In the genomic region with DNA sequence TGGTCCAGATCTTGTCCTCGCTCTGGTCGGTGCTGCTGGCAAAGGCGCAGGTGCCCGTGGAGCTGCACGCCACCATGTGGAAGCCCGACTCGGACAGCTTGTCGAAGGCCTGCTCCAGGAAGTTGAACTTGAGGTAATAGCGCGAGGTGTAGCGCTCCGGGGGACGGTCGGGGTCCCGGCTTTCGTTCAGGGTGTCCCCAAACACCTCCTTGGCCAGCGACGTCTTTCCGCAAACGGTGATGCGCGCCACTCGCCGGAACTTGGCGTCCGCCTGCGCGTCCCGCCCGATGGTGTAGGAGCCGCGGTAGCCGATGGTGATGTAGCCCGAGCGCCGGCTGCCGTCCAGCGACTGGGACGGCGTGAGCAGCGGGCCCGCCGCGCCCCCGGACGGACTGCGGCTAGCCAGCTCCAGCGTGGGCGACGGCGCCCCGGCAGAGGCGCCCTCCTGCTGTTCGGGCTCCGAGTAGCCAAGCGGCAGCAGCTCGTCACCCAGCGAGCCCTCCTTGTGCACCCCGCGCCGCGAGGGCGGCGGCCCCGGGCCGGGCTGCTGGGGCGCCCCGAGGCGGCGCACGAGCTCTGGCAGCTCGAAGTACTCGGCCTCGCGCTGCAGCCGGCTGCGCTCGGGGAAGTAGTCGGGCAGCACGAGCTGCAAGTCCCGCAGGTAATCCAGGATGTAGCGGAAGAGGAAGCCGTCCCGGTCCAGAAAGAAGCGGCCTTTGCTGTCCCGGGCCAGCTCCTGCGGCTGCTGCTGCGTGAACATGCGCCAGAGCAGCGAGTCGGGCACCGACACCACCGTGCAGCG, we compare ENCODE assay signal across 8 cellular contexts.
DNase-seq lines count a peak whose midpoint lies in the region; ATAC-seq and TF ChIP-seq lines count a peak whose summit lies in the region.

No MANE protein-coding gene starts in this region.

- H3K4me3 Mint-ChIP-seq in stimulated activated effector memory CD8-positive, alpha-beta T cell treated with anti-CD3 and anti-CD28 coated beads, Interleukin-12 subunit alpha, Interleukin-12 subunit beta, amount 100 ng/mL, for 72 hours, result peak overlapping the region; percentile 68

- TF ChIP-seq CTCF in AG09309 (IDR thresholded peaks at IDR 0.05; ENCODE audit: control insufficient read depth, insufficient read depth, low read depth, low read length, missing control alignments) (peak; percentile 44), epithelial cell of esophagus (IDR thresholded peaks at IDR 0.05; ENCODE audit: insufficient read depth, low read depth, low read length, missing control alignments) (peak; percentile 49)

- H3K27me3 ChIP-seq in mucosa of stomach (ENCODE audit: control insufficient read depth, insufficient read depth, low read length), result peaks cover 31% of the 10 kb centered on the region

- peak overlapping the region; percentile 60 for H3K9ac ChIP-seq in mucosa of stomach (ENCODE audit: low read length)

- no peak overlapping the region for H3K27ac Mint-ChIP-seq in stimulated activated effector memory CD8-positive, alpha-beta T cell treated with anti-CD3 and anti-CD28 coated beads, Interleukin-12 subunit alpha, Interleukin-12 subunit beta, amount 100 ng/mL, for 72 hours

- H3K36me3 ChIP-seq in mucosa of stomach (ENCODE audit: control insufficient read depth, insufficient read depth, low read length), result no peaks in the 10 kb centered on the region

- no peaks in the 10 kb centered on the region for H3K9me3 Mint-ChIP-seq in stimulated activated effector memory CD8-positive, alpha-beta T cell treated with anti-CD3 and anti-CD28 coated beads, Interleukin-12 subunit alpha, Interleukin-12 subunit beta, amount 100 ng/mL, for 72 hours

- peaks cover 9% of the 10 kb centered on the region for H3K4me1 ChIP-seq in mucosa of stomach (ENCODE audit: control insufficient read depth, insufficient read depth, low read length)

- H3K36me3 Mint-ChIP-seq in stimulated activated effector memory CD8-positive, alpha-beta T cell treated with anti-CD3 and anti-CD28 coated beads, Interleukin-12 subunit alpha, Interleukin-12 subunit beta, amount 100 ng/mL, for 72 hours, result no peaks in the 10 kb centered on the region

- peak overlapping the region; percentile 64 for H3K4me3 ChIP-seq in AG09309 (ENCODE audit: control insufficient read depth, low read depth, low read length)
- peak overlapping the region; percentile 67 for H3K4me3 ChIP-seq in epithelial cell of esophagus (ENCODE audit: low read length)
- H3K4me3 ChIP-seq in mucosa of stomach (ENCODE audit: low read length), result peak overlapping the region; percentile 65

- ATAC-seq in GM18868 (IDR thresholded peaks at IDR 0.05; ENCODE audit: unreplicated experiment) (peak; percentile 38), HG03097 (IDR thresholded peaks at IDR 0.05; ENCODE audit: low FRiP score, unreplicated experiment) (peak; percentile 46)
- peak; percentile 76 for ATAC-seq in stimulated activated effector memory CD8-positive, alpha-beta T cell treated with anti-CD3 and anti-CD28 coated beads, Interleukin-12 subunit alpha, Interleukin-12 subunit beta, amount 100 ng/mL, for 72 hours

- H3K9me3 ChIP-seq in mucosa of stomach (ENCODE audit: control insufficient read depth, low read length), result no peaks in the 10 kb centered on the region

- no peak for DNase-seq in AG09309 (ENCODE audit: low read depth)
- DNase-seq in NCI-H774 (lab: John Stamatoyannopoulos, UW), result peak; percentile 9
- DNase-seq in activated CD8-positive, alpha-beta memory T cell treated with anti-CD3 and anti-CD28 coated beads, Interleukin-2, amount 50 U/mL, for 48 hours, result peak; percentile 80
- peak; percentile 80 for DNase-seq in epithelial cell of esophagus (ENCODE audit: low read depth)
- peak; percentile 37 to 71 for DNase-seq in stimulated activated effector memory CD8-positive, alpha-beta T cell treated with anti-CD3 and anti-CD28 coated beads, Interleukin-12 subunit alpha, Interleukin-12 subunit beta, amount 100 ng/mL, for 72 hours (ENCODE audit: low spot score in 2 of 2)

- peaks cover 18% of the 10 kb centered on the region for H3K4me1 Mint-ChIP-seq in stimulated activated effector memory CD8-positive, alpha-beta T cell treated with anti-CD3 and anti-CD28 coated beads, Interleukin-12 subunit alpha, Interleukin-12 subunit beta, amount 100 ng/mL, for 72 hours
